8 cellular contexts compared by ENCODE assay signal in genomic region chr19:35468637-35469036, GRCh38. TPM values are rescaled to one million over a fixed set of nuclear protein-coding genes. Genes with fewer than 3 reads are reported as not detected.
DNase-seq lines count a peak whose midpoint lies in the region; ATAC-seq and TF ChIP-seq lines count a peak whose summit lies in the region.

No MANE protein-coding gene starts in this region.

- TF ChIP-seq CTCF in WTC11 (IDR thresholded peaks at IDR 0.05): peak; percentile 42; the same call in 1 of the 2 replicates
- TF ChIP-seq CTCF in mucosa of descending colon (IDR thresholded peaks at IDR 0.05): peak; percentile 39

- no peaks in the 10 kb centered on the region for H3K36me3 ChIP-seq in mucosa of descending colon (ENCODE audit: low read depth)

- H3K4me1 Mint-ChIP-seq in WTC11: peaks cover 13% of the 10 kb centered on the region

- H3K4me3 Mint-ChIP-seq in WTC11: no peak overlapping the region

- DNase-seq in D341Med (ENCODE audit: low spot score) (peak; percentile 73), LoVo (ENCODE audit: low spot score) (peak; percentile 67), WTC11 (ENCODE audit: low spot score) (peak; percentile 60), dermis blood vessel endothelial cell (peak; percentile 65), mucosa of descending colon (peak; percentile 60 to 74 (median 73))
- DNase-seq in stimulated activated naive CD8-positive, alpha-beta T cell treated with anti-CD3 and anti-CD28 coated beads, Interleukin-15, Interleukin-2, amounts not matched to agents 100 U/mL and 50 U/mL, for 24 hours: peak; percentile 72

- H3K4me3 ChIP-seq in mucosa of descending colon: no peak overlapping the region

- no peaks in the 10 kb centered on the region for H3K36me3 Mint-ChIP-seq in WTC11

- intact Hi-C loops in mucosa of descending colon (cut with DNase I, micrococcal nuclease): no loop called here

- POLR2A ChIA-PET in WTC11 (lab: Charles Lee): interaction anchor here (0.6 kb wide), 1 partner anchor 144 kb away, joined by 3 read pairs; the partner anchor contains the start of gene HAUS5

- no peaks in the 10 kb centered on the region for H3K27me3 Mint-ChIP-seq in WTC11 (ENCODE audit: low read depth)

- H3K27ac Mint-ChIP-seq in WTC11: no peak overlapping the region

- ATAC-seq in GM19452 (IDR thresholded peaks at IDR 0.05; ENCODE audit: unreplicated experiment) (peak; percentile 66), WTC11 (peak; percentile 98), mucosa of descending colon (peak; percentile 96), HG02852 (IDR thresholded peaks at IDR 0.05; ENCODE audit: unreplicated experiment) (no peak)
- peak; percentile 97 for ATAC-seq in stimulated activated naive CD8-positive, alpha-beta T cell treated with anti-CD3 and anti-CD28 coated beads, Interleukin-15, Interleukin-2, amounts not matched to agents 100 U/mL and 50 U/mL, for 24 hours

- no peaks in the 10 kb centered on the region for H3K9me3 ChIP-seq in mucosa of descending colon

- no peaks in the 10 kb centered on the region for H3K4me1 ChIP-seq in mucosa of descending colon (ENCODE audit: low read depth)

- H3K9me3 Mint-ChIP-seq in WTC11: no peaks in the 10 kb centered on the region

- CTCF ChIA-PET in WTC11 (lab: Charles Lee): interaction anchor here (0.8 to 2.4 kb wide), 6 partner anchors 9 to 116 kb away, joined by 3 to 13 read pairs (median 4); no protein-coding TSS in a partner anchor

TF ChIP-seq in WTC11, 78 proteins besides CTCF, POLR2A, EP300 and RAD21:
- TF ChIP-seq ZNF425 (CRISPR knock-in tag; conservative IDR thresholded peaks at IDR 0.05) (no peak), ZNF263 (CRISPR knock-in tag; IDR thresholded peaks at IDR 0.05; ENCODE audit: low read depth) (no peak), ZSCAN18 (CRISPR knock-in tag; IDR thresholded peaks at IDR 0.05) (no peak)

RNA-seq across cellular contexts. Expression of gene FFAR2, which starts 20.6 kb away (rescaled TPM):
- not detected in 3 replicates for total RNA-seq in WTC11 (2021)
- not detected in 2 replicates for total RNA-seq in dermis blood vessel endothelial cell
- 1 to 10 TPM in 1 of 3 donors, under 1 TPM in 2; 0.32 to 1.4 (median 0.32) TPM for total RNA-seq in mucosa of descending colon

RNA-seq across cellular contexts. Expression of gene KRTDAP, which starts 21.6 kb away (rescaled TPM):
- total RNA-seq in WTC11 (2021) (1.3 to 3.2 TPM (median 1.7 TPM) in 3 replicates), dermis blood vessel endothelial cell (not detected in 2 replicates), mucosa of descending colon (not detected)

RNA-seq across cellular contexts. Expression of gene DMKN, which starts 44.8 kb away (rescaled TPM):
- total RNA-seq in WTC11 (2021): 284 to 302 TPM (median 285 TPM) in 3 replicates
- total RNA-seq in dermis blood vessel endothelial cell: 0.34 TPM in 1 of 2 replicates, not detected in the other
- 10 to 100 TPM in 2 of 3 donors, 1 to 10 TPM in 1; 8.2 to 14.3 (median 10.7) TPM for total RNA-seq in mucosa of descending colon

RNA-seq across cellular contexts. Expression of gene SBSN, which starts 59.5 kb away (rescaled TPM):
- total RNA-seq in WTC11 (2021) (0.15 to 0.39 TPM in 2 of 3 replicates, not detected in the other), dermis blood vessel endothelial cell (0.09 TPM in 1 of 2 replicates, not detected in the other), mucosa of descending colon (not detected)

Comparison
In these comparisons a context has a peak if more than half of its experiments do, and no peak if none do; other contexts are left out.
1. RNA of gene DMKN, which starts 44.8 kb away (total RNA-seq): 284 to 302 TPM in WTC11; 8.2 to 14.3 TPM in mucosa of descending colon and 0.34 TPM in dermis blood vessel endothelial cell; every median in the first group is over 10 times any median in the second.
2. Peak in every context shown above with its lines, with median percentiles within 50 percentile points of each other: DNase-seq.